Comparison of ENCODE assay signal across 2 cellular contexts in genomic region chr14:70029296-70030132, GRCh38.
TF ChIP-seq lines count a peak whose summit lies in the region.

No MANE protein-coding gene starts in this region.

TF ChIP-seq in liver, 16 proteins besides CTCF, POLR2A, EP300 and RAD21 (continued from another document):
- peak; percentile 75 to 82 for TF ChIP-seq HNF4A (conservative IDR thresholded peaks at IDR 0.05)
- TF ChIP-seq SP1 (IDR thresholded peaks at IDR 0.05) = peak; percentile 50
- TF ChIP-seq RXRA (IDR thresholded peaks at IDR 0.05) = peak; percentile 40 to 58

TF ChIP-seq in HepG2, 621 proteins besides CTCF, POLR2A, EP300 and RAD21 (continued from another document):
- no peak for TF ChIP-seq E2F2 (CRISPR knock-in tag; IDR thresholded peaks at IDR 0.05; ENCODE audit: borderline replicate concordance)
- no peak for TF ChIP-seq ZC3H4 (CRISPR knock-in tag; IDR thresholded peaks at IDR 0.05; ENCODE audit: borderline replicate concordance)
- TF ChIP-seq, protein P1, sequence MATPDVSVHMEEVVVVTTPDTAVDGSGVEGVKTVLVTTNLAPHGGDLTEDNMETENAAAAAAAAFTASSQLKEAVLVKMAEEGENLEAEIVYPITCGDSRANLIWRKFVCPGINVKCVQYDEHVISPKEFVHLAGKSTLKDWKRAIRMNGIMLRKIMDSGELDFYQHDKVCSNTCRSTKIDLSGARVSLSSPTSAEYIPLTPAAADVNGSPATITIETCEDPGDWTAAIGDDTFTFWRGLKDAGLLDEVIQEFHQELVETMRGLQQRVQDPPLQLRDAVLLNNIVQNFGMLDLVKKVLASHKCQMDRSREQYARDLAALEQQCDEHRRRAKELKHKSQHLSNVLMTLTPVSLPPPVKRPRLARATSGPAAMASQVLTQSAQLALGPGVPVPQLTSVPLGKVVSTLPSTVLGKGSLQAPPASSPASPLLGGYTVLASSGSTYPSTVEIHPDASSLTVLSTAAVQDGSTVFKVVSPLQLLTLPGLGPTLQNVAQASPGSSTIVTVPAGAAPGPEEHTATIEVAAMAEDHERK (CRISPR knock-in tag; IDR thresholded peaks at IDR 0.05; ENCODE audit: low read depth) = no peak
- TF ChIP-seq ZNF607 (CRISPR knock-in tag; IDR thresholded peaks at IDR 0.05; ENCODE audit: borderline replicate concordance) = no peak
- TF ChIP-seq KDM4B (CRISPR knock-in tag; IDR thresholded peaks at IDR 0.05) = no peak
- TF ChIP-seq MTF2 (CRISPR knock-in tag; IDR thresholded peaks at IDR 0.05; ENCODE audit: borderline replicate concordance) = no peak
- no peak for TF ChIP-seq NR2F2 (IDR thresholded peaks at IDR 0.05; ENCODE audit: borderline replicate concordance, low read depth)
- no peak for TF ChIP-seq AGO2 (optimal IDR thresholded peaks at IDR 0.05; ENCODE audit: low read depth, low read length)
- TF ChIP-seq FOSL1 (CRISPR knock-in tag; IDR thresholded peaks at IDR 0.05; ENCODE audit: borderline replicate concordance) = no peak
